Comparison of ENCODE assay signal across 1 cellular context in genomic region chr6:155412335-155412734, GRCh38.
TF ChIP-seq lines count a peak whose summit lies in the region.

No MANE protein-coding gene starts in this region.

TF ChIP-seq in IMR-90, 13 proteins besides CTCF, POLR2A, EP300 and RAD21:
- no peak for TF ChIP-seq ELK1 (IDR thresholded peaks at IDR 0.05; ENCODE audit: borderline replicate concordance, low read depth, low read length)
- no peak for TF ChIP-seq MAFK (IDR thresholded peaks at IDR 0.05; ENCODE audit: low read depth, low read length)
